16 cellular contexts compared by ENCODE assay signal in the genomic region with DNA sequence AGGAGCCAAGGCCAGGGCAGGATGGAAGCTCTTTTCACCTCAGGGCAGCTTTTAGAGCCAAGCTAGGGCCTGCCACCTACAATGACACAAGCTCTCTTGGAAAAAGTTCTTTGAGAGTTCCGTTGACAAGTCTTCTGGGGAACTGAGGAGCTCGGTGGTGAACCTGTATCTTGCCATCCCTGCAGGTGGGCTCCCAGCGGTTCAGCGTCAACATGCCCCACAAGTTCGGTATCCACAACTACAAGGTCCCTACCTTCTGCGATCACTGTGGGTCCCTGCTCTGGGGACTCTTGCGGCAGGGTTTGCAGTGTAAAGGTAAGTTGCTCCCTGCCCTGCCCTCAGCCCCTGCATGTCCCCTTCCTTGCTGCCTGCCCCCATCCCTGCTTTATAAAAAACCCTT.
A peak's percentile ranks its signal among the peaks of the same experiment; 100 is the strongest.
DNase-seq lines count a peak whose midpoint lies in the region; ATAC-seq and TF ChIP-seq lines count a peak whose summit lies in the region.
"Had no signal": no experiment of that assay in that cellular context is flagged by ENCODE, and none has a peak within 500 bp of the region (broad histone marks: within the 10 kb centered on the region; RNA-seq: fewer than 3 reads in every experiment).

No MANE protein-coding gene starts in this region.

- peaks cover 39% of the 10 kb centered on the region for H3K4me1 ChIP-seq in BLaER1
- peaks cover 33 to 53% (median 45%) of the 10 kb centered on the region in 10 experiments for H3K4me1 ChIP-seq in BLaER1 treated with 17β-estradiol and CSF1 and Interleukin-3, amounts not matched to agents 10 nM and 100 nM
- no peaks in the 10 kb centered on the region for H3K4me1 ChIP-seq in endodermal cell (ENCODE audit: control insufficient read depth, insufficient read depth, low read length)
- peaks cover 0 to 3% of the 10 kb centered on the region in 2 donors for H3K4me1 ChIP-seq in lung (ENCODE audit: control insufficient read depth in 2 of 2, insufficient read depth in 2 of 2, low read length in 2 of 2)
- H3K4me1 ChIP-seq: A549 had no signal

- no peaks in the 10 kb centered on the region for H3K9me3 Mint-ChIP-seq in endodermal cell
- H3K9me3 Mint-ChIP-seq: CD8-positive, alpha-beta T cell; H9 had no signal

- H3K36me3 Mint-ChIP-seq in endodermal cell (ENCODE audit: low read depth): no peaks in the 10 kb centered on the region

- ATAC-seq in lung (ENCODE audit: insufficient read depth, low FRiP score): no peak
- no peak for ATAC-seq in GM18867 (IDR thresholded peaks at IDR 0.05; ENCODE audit: unreplicated experiment)
- ATAC-seq in GM18505 (IDR thresholded peaks at IDR 0.05; ENCODE audit: unreplicated experiment): no peak
- ATAC-seq: A549; CD8-positive, alpha-beta T cell had no signal

- H3K36me3 ChIP-seq in BLaER1: peaks cover 100% of the 10 kb centered on the region
- peaks cover 8 to 100% (median 99%) of the 10 kb centered on the region in 11 experiments for H3K36me3 ChIP-seq in BLaER1 treated with 17β-estradiol and CSF1 and Interleukin-3, amounts not matched to agents 10 nM and 100 nM
- no peaks in the 10 kb centered on the region for H3K36me3 ChIP-seq in endodermal cell (ENCODE audit: control insufficient read depth, insufficient read depth, low read length)
- H3K36me3 ChIP-seq in lung (ENCODE audit: control insufficient read depth in 2 of 2, insufficient read depth in 2 of 2, low read length in 2 of 2): peaks cover 4 to 6% of the 10 kb centered on the region in 2 donors

- DNase-seq in endodermal cell (peak; percentile 19), lung (ENCODE audit: low spot score) (peak; percentile 26), RPMI8226 (no peak), SKM-1 treated with dmso at 0.1 percent for 144 hours (lab: John Stamatoyannopoulos, UW; ENCODE audit: unreplicated experiment) (no peak)
- DNase-seq: AML-193; Calu3; CD8-positive, alpha-beta T cell; DMS79 treated with DMSO at 0.1 percent for 48 hours; GF-D8; H9; IMR-90 had no signal

- H3K27me3 Mint-ChIP-seq in endodermal cell (ENCODE audit: insufficient read depth): no peaks in the 10 kb centered on the region

- H3K9ac ChIP-seq in BLaER1: no peak overlapping the region
- no peak overlapping the region for H3K9ac ChIP-seq in BLaER1 treated with 17β-estradiol and CSF1 and Interleukin-3, amounts not matched to agents 10 nM and 100 nM
- no peak overlapping the region for H3K9ac ChIP-seq in endodermal cell (ENCODE audit: extremely low read depth, low read length, poor library complexity, severe bottlenecking)

- no peak overlapping the region for H3K27ac ChIP-seq in BLaER1
- H3K27ac ChIP-seq in BLaER1 treated with 17β-estradiol and CSF1 and Interleukin-3, amounts not matched to agents 10 nM and 100 nM: peak overlapping the region in 1 of 11 experiments; percentile 6; a peak in 1 of 22 replicates
- no peak overlapping the region for H3K27ac ChIP-seq in endodermal cell (ENCODE audit: low read depth, low read length)
- H3K27ac ChIP-seq in lung (ENCODE audit: low read depth in 1 of 2, low read length in 1 of 2): no peak overlapping the region
- H3K27ac ChIP-seq: A549 had no signal

- H3K4me1 Mint-ChIP-seq in endodermal cell: no peaks in the 10 kb centered on the region

- no peaks in the 10 kb centered on the region for H3K9me3 ChIP-seq in BLaER1
- H3K9me3 ChIP-seq in BLaER1 treated with 17β-estradiol and CSF1 and Interleukin-3, amounts not matched to agents 10 nM and 100 nM (replicated peaks in 1 of 11): no peaks in the 10 kb centered on the region
- no peaks in the 10 kb centered on the region for H3K9me3 ChIP-seq in endodermal cell (ENCODE audit: control insufficient read depth, low read length)
- H3K9me3 ChIP-seq in lung (ENCODE audit: control insufficient read depth in 2 of 2, insufficient read depth in 1 of 2, low read length in 1 of 2): no peaks in the 10 kb centered on the region
- H3K9me3 ChIP-seq: A549 had no signal

- H3K4me2 ChIP-seq in BLaER1: peak overlapping the region; percentile 51
- peak overlapping the region; percentile 40 to 90 (median 64) for H3K4me2 ChIP-seq in BLaER1 treated with 17β-estradiol and CSF1 and Interleukin-3, amounts not matched to agents 10 nM and 100 nM
- H3K4me2 ChIP-seq: A549 had no signal

- no peak for TF ChIP-seq POLR2A in GM18505 (IDR thresholded peaks at IDR 0.05; ENCODE audit: borderline replicate concordance, extremely low read depth, insufficient read depth, insufficient read length)

- no peak overlapping the region for H3K27ac Mint-ChIP-seq in endodermal cell
- H3K27ac Mint-ChIP-seq: CD8-positive, alpha-beta T cell; H9 had no signal

- H3K27me3 ChIP-seq in BLaER1: no peaks in the 10 kb centered on the region
- H3K27me3 ChIP-seq in BLaER1 treated with 17β-estradiol and CSF1 and Interleukin-3, amounts not matched to agents 10 nM and 100 nM: no peaks in the 10 kb centered on the region
- no peaks in the 10 kb centered on the region for H3K27me3 ChIP-seq in endodermal cell (ENCODE audit: control insufficient read depth, insufficient read depth, low read length, poor library complexity, severe bottlenecking)
- no peaks in the 10 kb centered on the region for H3K27me3 ChIP-seq in lung (ENCODE audit: control insufficient read depth, insufficient read depth)

- TF ChIP-seq CTCF in endodermal cell (conservative IDR thresholded peaks at IDR 0.05): no peak
- TF ChIP-seq CTCF in lung (IDR thresholded peaks at IDR 0.05; ENCODE audit: control extremely low read depth, extremely low read depth): no peak

- WGBS in endodermal cell (ENCODE audit: insufficient coverage in 1 of 2, insufficient read length in 1 of 2), 2 experiments: 88 to 100% methylated on average over 5 to 7 of the region's 7 CpGs
- WGBS in lung, 2 donors: 96 to 97% methylated on average over 7 of the region's 7 CpGs

- no peak overlapping the region for H3K4me3 Mint-ChIP-seq in endodermal cell
- H3K4me3 Mint-ChIP-seq: CD8-positive, alpha-beta T cell; H9 had no signal

- peaks cover 77% of the 10 kb centered on the region for H4K20me1 ChIP-seq in BLaER1
- H4K20me1 ChIP-seq in BLaER1 treated with 17β-estradiol and CSF1 and Interleukin-3, amounts not matched to agents 10 nM and 100 nM: peaks cover 0 to 45% (median 13%) of the 10 kb centered on the region in 11 experiments; a peak in 11 of 22 replicates

- no peak overlapping the region for H3K4me3 ChIP-seq in BLaER1
- no peak overlapping the region for H3K4me3 ChIP-seq in BLaER1 treated with 17β-estradiol and CSF1 and Interleukin-3, amounts not matched to agents 10 nM and 100 nM
- H3K4me3 ChIP-seq in endodermal cell (ENCODE audit: low read length): no peak overlapping the region
- H3K4me3 ChIP-seq in lung: no peak overlapping the region
- H3K4me3 ChIP-seq: A549 had no signal

Comparison
In these comparisons a context has a peak if more than half of its experiments do, and no peak if none do; other contexts are left out.
1. DNase-seq: peak in endodermal cell (single experiment) and lung (single experiment); none in RPMI8226 (single experiment) and SKM-1 treated with dmso at 0.1 percent for 144 hours (single experiment).